ENCODE assay signal across 10 cellular contexts in the genomic region with DNA sequence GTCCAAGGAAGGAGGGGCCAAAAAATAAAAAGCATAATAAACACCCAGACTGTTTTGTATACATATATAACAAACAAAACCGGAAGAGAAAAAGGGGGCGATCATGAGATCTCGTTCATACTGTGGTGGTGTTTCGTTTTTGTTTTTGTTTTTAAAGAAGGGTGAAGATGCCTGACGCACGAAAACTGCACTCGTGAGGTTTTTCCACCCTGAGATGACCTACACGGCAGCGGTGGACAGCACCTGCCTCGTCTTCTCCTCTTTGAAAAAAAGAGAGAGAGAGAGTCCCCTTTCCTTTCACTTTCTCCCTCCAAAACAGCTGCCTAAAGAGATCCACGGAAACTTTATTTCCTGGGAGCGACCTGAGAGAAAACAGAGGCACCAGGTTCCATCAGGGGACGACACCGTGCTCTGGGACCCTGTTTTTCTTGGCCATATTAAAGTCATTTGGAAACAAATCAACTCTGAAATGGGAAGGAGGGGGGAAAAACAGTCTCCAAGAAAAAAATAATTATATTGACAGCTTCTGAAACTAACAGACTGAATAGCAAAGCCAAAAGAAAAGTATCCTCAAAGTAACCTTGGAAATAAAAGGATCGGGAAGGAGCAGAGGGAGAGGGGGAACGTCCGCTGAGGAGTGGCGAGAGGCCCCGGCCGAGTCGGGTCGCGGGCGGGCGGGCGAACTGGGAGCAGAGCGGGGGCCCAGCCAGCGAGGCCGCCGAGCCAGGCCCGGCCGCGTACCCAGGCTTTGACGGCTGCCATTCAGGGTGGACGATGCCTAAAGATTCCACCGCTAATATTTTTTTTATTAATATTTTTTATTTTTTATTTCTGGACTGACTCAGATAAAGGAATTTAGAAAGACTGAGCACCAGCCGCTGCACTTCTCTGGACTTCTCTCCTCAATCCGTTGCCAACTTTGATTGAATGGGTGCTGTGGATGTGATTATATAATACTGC. TPM values are rescaled to one million over a fixed set of nuclear protein-coding genes. Genes with fewer than 3 reads are reported as not detected.
A peak's percentile ranks its signal among the peaks of the same experiment; 100 is the strongest.
DNase-seq lines count a peak whose midpoint lies in the region; ATAC-seq, FAIRE-seq and TF ChIP-seq lines count a peak whose summit lies in the region.
"Had no signal": no experiment of that assay in that cellular context is flagged by ENCODE, and none has a peak within 500 bp of the region (broad histone marks: within the 10 kb centered on the region; RNA-seq: fewer than 3 reads in every experiment).

No MANE protein-coding gene starts in this region.

- H3K36me3 Mint-ChIP-seq in activated naive CD4-positive, alpha-beta T cell treated with anti-CD3 and anti-CD28 coated beads, Interleukin-2, amount 10 ng/mL, durations not matched to agents 7 days and 5 days = peaks cover 7% of the 10 kb centered on the region
- peaks cover 8% of the 10 kb centered on the region for H3K36me3 Mint-ChIP-seq in activated CD4-positive, alpha-beta memory T cell treated with anti-CD3 and anti-CD28 coated beads for 36 hours

- H3K27ac Mint-ChIP-seq in activated naive CD4-positive, alpha-beta T cell treated with anti-CD3 and anti-CD28 coated beads, Interleukin-2, amount 10 ng/mL, durations not matched to agents 7 days and 5 days = peak overlapping the region; percentile 55
- H3K27ac Mint-ChIP-seq in activated CD4-positive, alpha-beta memory T cell treated with anti-CD3 and anti-CD28 coated beads for 36 hours = peak overlapping the region; percentile 38

- H3K9me3 Mint-ChIP-seq in activated naive CD4-positive, alpha-beta T cell treated with anti-CD3 and anti-CD28 coated beads, Interleukin-2, amount 10 ng/mL, durations not matched to agents 7 days and 5 days = no peaks in the 10 kb centered on the region
- H3K9me3 Mint-ChIP-seq in activated CD4-positive, alpha-beta memory T cell treated with anti-CD3 and anti-CD28 coated beads for 36 hours = peaks cover 2% of the 10 kb centered on the region

- POLR2A ChIA-PET in activated CD4-positive, alpha-beta memory T cell treated with anti-CD3 and anti-CD28 coated beads for 36 hours (lab: Charles Lee) = no interaction called here

- H3K4me3 ChIP-seq in kidney (ENCODE audit: low read length in 2 of 2) (peak overlapping the region; percentile 62 to 78), thoracic aorta (peak overlapping the region; percentile 15), body of pancreas (no peak overlapping the region)

- H3K9ac ChIP-seq in kidney (ENCODE audit: low read length in 2 of 2) = peak overlapping the region; percentile 68 to 91

- intact Hi-C loops in activated CD4-positive, alpha-beta memory T cell treated with anti-CD3 and anti-CD28 coated beads for 36 hours (cut with micrococcal nuclease) = no loop called here
- intact Hi-C loops in kidney (cut with DNase I) (no loop called here), body of pancreas (cut with DNase I) (no loop called here)

- peaks cover 0 to 4% of the 10 kb centered on the region in 2 donors for H3K36me3 ChIP-seq in kidney (ENCODE audit: control insufficient read depth in 1 of 2, insufficient read depth in 2 of 2, low read length in 2 of 2)
- no peaks in the 10 kb centered on the region for H3K36me3 ChIP-seq in thoracic aorta
- no peaks in the 10 kb centered on the region for H3K36me3 ChIP-seq in body of pancreas (replicated peaks in 1 of 2; ENCODE audit: insufficient read depth in 1 of 2, low read depth in 2 of 2)

- H3K4me1 ChIP-seq in kidney (ENCODE audit: control insufficient read depth in 1 of 2, insufficient read depth in 1 of 2, low read depth in 1 of 2, low read length in 2 of 2) = peaks cover 0 to 3% of the 10 kb centered on the region in 2 donors
- H3K4me1 ChIP-seq in thoracic aorta (ENCODE audit: control insufficient read depth in 1 of 2, low read depth in 2 of 2) = peaks cover 10 to 11% of the 10 kb centered on the region in 2 donors
- peaks cover 43% of the 10 kb centered on the region for H3K4me1 ChIP-seq in body of pancreas

- H3K9me3 ChIP-seq in kidney (ENCODE audit: control insufficient read depth in 1 of 2, low read length in 2 of 2) = no peaks in the 10 kb centered on the region
- no peaks in the 10 kb centered on the region for H3K9me3 ChIP-seq in thoracic aorta
- H3K9me3 ChIP-seq in body of pancreas = no peaks in the 10 kb centered on the region

- H3K27ac ChIP-seq in kidney (ENCODE audit: low read depth in 2 of 2, low read length in 2 of 2) (peak overlapping the region; percentile 81 to 91), thoracic aorta (no peak overlapping the region), body of pancreas (no peak overlapping the region)
- H3K27ac ChIP-seq: HL-60 had no signal

- no peak for TF ChIP-seq POLR2A in body of pancreas (IDR thresholded peaks at IDR 0.05)

- peaks cover 84% of the 10 kb centered on the region for H3K27me3 Mint-ChIP-seq in activated naive CD4-positive, alpha-beta T cell treated with anti-CD3 and anti-CD28 coated beads, Interleukin-2, amount 10 ng/mL, durations not matched to agents 7 days and 5 days
- peaks cover 69% of the 10 kb centered on the region for H3K27me3 Mint-ChIP-seq in activated CD4-positive, alpha-beta memory T cell treated with anti-CD3 and anti-CD28 coated beads for 36 hours

- no peak for ATAC-seq in thoracic aorta (ENCODE audit: insufficient number of reproducible peaks, low FRiP score, low read depth)
- no peak for ATAC-seq in body of pancreas

- H3K27me3 ChIP-seq in thoracic aorta (replicated peaks; ENCODE audit: insufficient read depth) = no peaks in the 10 kb centered on the region
- H3K27me3 ChIP-seq in body of pancreas = peaks cover 3 to 53% of the 10 kb centered on the region in 2 donors

- 9 to 14% methylated on average over 38 of the region's 38 CpGs for WGBS in body of pancreas, 2 donors

- no peak for DNase-seq in activated naive CD4-positive, alpha-beta T cell treated with anti-CD3 and anti-CD28 coated beads, Interleukin-2, amount 10 ng/mL, durations not matched to agents 7 days and 5 days
- DNase-seq in activated naive CD4-positive, alpha-beta T cell treated with anti-CD3 and anti-CD28 coated beads, Interleukin-2, amount 50 U/mL, for 16 hours = no peak
- DNase-seq in activated CD4-positive, alpha-beta memory T cell treated with anti-CD3 and anti-CD28 coated beads for 36 hours = no peak
- no peak for DNase-seq in kidney
- DNase-seq in thoracic aorta (ENCODE audit: low spot score) = no peak
- no peak for DNase-seq in NCI-H2081 (lab: John Stamatoyannopoulos, UW)
- no peak for DNase-seq in body of pancreas
- DNase-seq in cerebellar cortex (ENCODE audit: low spot score) = no peak
- DNase-seq: foreskin melanocyte had no signal

- TF ChIP-seq CTCF in kidney (IDR thresholded peaks at IDR 0.05; ENCODE audit: borderline replicate concordance, extremely low read depth, insufficient read depth) (no peak), thoracic aorta (IDR thresholded peaks at IDR 0.05) (no peak), body of pancreas (IDR thresholded peaks at IDR 0.05) (no peak)

- H3K4me1 Mint-ChIP-seq in activated naive CD4-positive, alpha-beta T cell treated with anti-CD3 and anti-CD28 coated beads, Interleukin-2, amount 10 ng/mL, durations not matched to agents 7 days and 5 days = peaks cover 34% of the 10 kb centered on the region
- H3K4me1 Mint-ChIP-seq in activated CD4-positive, alpha-beta memory T cell treated with anti-CD3 and anti-CD28 coated beads for 36 hours (ENCODE audit: low read depth) = peaks cover 33% of the 10 kb centered on the region

- no peak for FAIRE-seq in kidney (lab: Jason Lieb, UNC)

- CTCF ChIA-PET in activated naive CD4-positive, alpha-beta T cell treated with anti-CD3 and anti-CD28 coated beads, Interleukin-2, amount 10 ng/mL, durations not matched to agents 7 days and 5 days (lab: Charles Lee) = interaction anchor here (1.1 to 1.4 kb wide), 2 partner anchors 8 to 10 kb away, joined by 3 to 5 read pairs; no protein-coding TSS in a partner anchor
- CTCF ChIA-PET in activated CD4-positive, alpha-beta memory T cell treated with anti-CD3 and anti-CD28 coated beads for 36 hours (lab: Charles Lee) = no interaction called here

- peak overlapping the region; percentile 55 for H3K4me3 Mint-ChIP-seq in activated naive CD4-positive, alpha-beta T cell treated with anti-CD3 and anti-CD28 coated beads, Interleukin-2, amount 10 ng/mL, durations not matched to agents 7 days and 5 days
- H3K4me3 Mint-ChIP-seq in activated CD4-positive, alpha-beta memory T cell treated with anti-CD3 and anti-CD28 coated beads for 36 hours = peak overlapping the region; percentile 52

RNA-seq across cellular contexts. Expression of gene POU3F3, which starts 3.6 kb away (rescaled TPM):
- total RNA-seq in activated CD4-positive, alpha-beta memory T cell treated with anti-CD3 and anti-CD28 coated beads for 36 hours = not detected
- total RNA-seq in kidney = 118 TPM
- 31.4 TPM for polyA plus RNA-seq in kidney (ENCODE audit: insufficient read depth, low read depth, low replicate concordance)
- 1 to 10 TPM; 1.4 to 2.0 TPM for total RNA-seq in thoracic aorta
- not detected for total RNA-seq in body of pancreas

Comparison
In these comparisons a context has a peak if more than half of its experiments do, and no peak if none do; other contexts are left out.
1. H3K27ac ChIP-seq: peak in kidney (2 of 2); none in thoracic aorta (0 of 2) and body of pancreas (0 of 4).
2. H3K4me3 ChIP-seq: peak in kidney (2 of 2) and thoracic aorta (single experiment); none in body of pancreas (0 of 2).
3. RNA of gene POU3F3, which starts 3.6 kb away (total RNA-seq): 118 TPM in kidney (single experiment); 1.4 to 2.0 TPM in thoracic aorta, not detected in activated CD4-positive, alpha-beta memory T cell treated with anti-CD3 and anti-CD28 coated beads for 36 hours and not detected in body of pancreas; every median in the first group is over 10 times any median in the second.